8 cellular contexts compared by ENCODE assay signal in the genomic region with DNA sequence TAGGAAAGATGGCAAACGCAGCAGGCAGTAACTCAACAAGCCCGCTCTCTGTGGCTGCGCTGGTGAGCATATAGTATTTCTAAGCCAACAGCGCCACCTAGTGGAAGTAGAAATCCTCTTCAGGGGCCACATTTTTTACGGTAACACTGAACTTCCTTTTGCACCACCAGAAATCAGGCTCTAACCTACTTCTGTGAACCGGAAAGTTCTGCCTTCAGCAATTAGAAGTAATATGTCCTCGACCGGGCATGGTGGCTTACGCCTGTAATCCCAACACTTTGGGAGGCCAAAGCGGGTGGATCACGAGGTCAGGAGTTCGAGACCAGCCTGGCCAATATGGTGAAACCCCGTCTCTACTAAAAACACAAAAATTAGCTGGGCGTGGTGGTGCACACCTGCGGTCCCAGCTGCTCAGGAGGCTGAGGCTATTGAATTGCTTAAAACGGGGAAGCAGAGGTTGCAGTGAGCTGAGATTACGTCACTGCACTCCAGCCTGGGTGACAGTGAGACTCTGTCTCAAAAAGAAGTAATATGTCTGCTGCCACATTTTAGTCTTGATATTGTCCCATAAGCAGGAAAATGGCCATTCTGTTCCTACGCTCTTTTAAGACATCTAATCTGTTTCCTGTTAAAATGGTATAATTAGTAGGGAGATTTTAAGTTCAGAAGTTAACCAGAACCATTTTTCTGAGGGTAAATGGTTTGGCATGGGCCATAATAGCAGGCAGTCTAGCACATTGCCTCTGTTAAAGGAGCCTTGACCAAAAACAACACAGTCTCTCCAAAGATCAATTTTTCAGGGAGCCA. TPM values are rescaled to one million over a fixed set of nuclear protein-coding genes. Genes with fewer than 3 reads are reported as not detected.
A peak's percentile ranks its signal among the peaks of the same experiment; 100 is the strongest.
DNase-seq lines count a peak whose midpoint lies in the region; ATAC-seq and TF ChIP-seq lines count a peak whose summit lies in the region.

No MANE protein-coding gene starts in this region.

- CTCF ChIA-PET in RWPE1 (lab: Yijun Ruan, JAX) = no interaction called here

- POLR2A ChIA-PET in RWPE1 (lab: Yijun Ruan, JAX; ENCODE audit: low non-redundant PET) = no interaction called here

- H3K27me3 ChIP-seq in foreskin keratinocyte (peaks cover 26% of the 10 kb centered on the region), neutrophil (peaks cover 32% of the 10 kb centered on the region)

- peak; percentile 72 for DNase-seq in CMK (ENCODE audit: low read depth)
- peak; percentile 65 for DNase-seq in RWPE1 (ENCODE audit: low spot score)
- peak; percentile 49 for DNase-seq in activated T-helper 9 cell treated with anti-CD3 and anti-CD28 coated beads, Interleukin-2, amount 50 U/mL, for 16 hours (ENCODE audit: low read depth)
- peak; percentile 31 to 61 for DNase-seq in foreskin keratinocyte
- peak in 44 of 49 donors; percentile 2 to 77 (median 51) for DNase-seq in substantia nigra (lab: John Stamatoyannopoulos, UW)

- peak; percentile 69 for TF ChIP-seq CTCF in LNCAP (IDR thresholded peaks at IDR 0.05)
- peak; percentile 35 for TF ChIP-seq CTCF in RWPE1 (conservative IDR thresholded peaks at IDR 0.05; ENCODE audit: low read depth)
- TF ChIP-seq CTCF in foreskin keratinocyte (conservative IDR thresholded peaks at IDR 0.05) = peak; percentile 94
- peak; percentile 92 for TF ChIP-seq CTCF in neutrophil (IDR thresholded peaks at IDR 0.05)

- H3K4me1 ChIP-seq in foreskin keratinocyte (no peaks in the 10 kb centered on the region), neutrophil (ENCODE audit: control insufficient read depth in 1 of 2, insufficient read depth in 1 of 2, low read depth in 1 of 2, low read length in 1 of 2) (peaks cover 11 to 14% of the 10 kb centered on the region in 2 experiments)

- ATAC-seq in GM21447 (IDR thresholded peaks at IDR 0.05; ENCODE audit: unreplicated experiment) (peak; percentile 80), foreskin keratinocyte (peak; percentile 90)

- H3K9me3 ChIP-seq in neutrophil = no peaks in the 10 kb centered on the region

- H3K36me3 ChIP-seq in neutrophil = no peaks in the 10 kb centered on the region

- no peak overlapping the region for H3K27ac ChIP-seq in RWPE1
- no peak overlapping the region for H3K27ac ChIP-seq in foreskin keratinocyte
- no peak overlapping the region for H3K27ac ChIP-seq in neutrophil
- peak overlapping the region; percentile 30 for H3K27ac ChIP-seq in substantia nigra (ENCODE audit: low read depth, low read length, poor library complexity, severe bottlenecking)

- no peak overlapping the region for H3K4me3 ChIP-seq in neutrophil (ENCODE audit: low read depth in 1 of 2, low read length in 1 of 2)

RNA-seq across cellular contexts. Expression of gene APOBEC1, which starts 26.7 kb away (rescaled TPM):
- not detected in 2 replicates for total RNA-seq in foreskin keratinocyte
- polyA plus RNA-seq in foreskin keratinocyte = not detected in 2 replicates

RNA-seq across cellular contexts. Expression of gene GDF3, which starts 56.6 kb away (rescaled TPM):
- total RNA-seq in foreskin keratinocyte = not detected in 2 replicates
- polyA plus RNA-seq in foreskin keratinocyte = not detected in 2 replicates

Comparison
In these comparisons a context has a peak if more than half of its experiments do, and no peak if none do; other contexts are left out.
1. CTCF ChIP-seq: peak in every context shown above with its lines; median percentile 94 in foreskin keratinocyte; 92 in neutrophil; 69 in LNCAP; 35 in RWPE1.